ENCODE assay signal across 9 cellular contexts in genomic region chr6:3194535-3195376, GRCh38. TPM values are rescaled to one million over a fixed set of nuclear protein-coding genes. Genes with fewer than 3 reads are reported as not detected.
DNase-seq lines count a peak whose midpoint lies in the region; ATAC-seq, FAIRE-seq and TF ChIP-seq lines count a peak whose summit lies in the region.
"Had no signal": no experiment of that assay in that cellular context is flagged by ENCODE, and none has a peak within 500 bp of the region (broad histone marks: within the 10 kb centered on the region; RNA-seq: fewer than 3 reads in every experiment).

No MANE protein-coding gene starts in this region.

- peaks cover 8% of the 10 kb centered on the region for H3K36me3 ChIP-seq in neuron (ENCODE audit: insufficient read depth, low read length)

- H2AFZ ChIP-seq in neuron (ENCODE audit: low read depth, low read length) = no peak overlapping the region

- ATAC-seq in HG02759 (IDR thresholded peaks at IDR 0.05; ENCODE audit: unreplicated experiment) (no peak), HG03097 (IDR thresholded peaks at IDR 0.05; ENCODE audit: low FRiP score, unreplicated experiment) (no peak)

- FAIRE-seq in GM12891 (lab: Jason Lieb, UNC) = no peak

- TF ChIP-seq POLR2A in GM12891 (IDR thresholded peaks at IDR 0.05; ENCODE audit: low read depth, low read length) = no peak

- H3K9me3 ChIP-seq in neuron (ENCODE audit: low read length) = peaks cover 3% of the 10 kb centered on the region

- H3K27me3 ChIP-seq in neuron (ENCODE audit: insufficient read depth, low read length) = no peaks in the 10 kb centered on the region

- H3K4me3 ChIP-seq in neuron (ENCODE audit: low read length) = peak overlapping the region; percentile 65
- H3K4me3 ChIP-seq: lung had no signal

- peaks cover 36% of the 10 kb centered on the region for H3K4me1 ChIP-seq in neuron (ENCODE audit: insufficient read depth, low read length)

- DNase-seq in GM12891 (ENCODE audit: insufficient read length, low spot score) (no peak), NCI-H446 treated with DMSO at 0.1 percent for 48 hours (lab: John Stamatoyannopoulos, UW) (peak; percentile 5), ecto neural progenitor cell (ENCODE audit: low spot score) (peak; percentile 74), NOMO-1 treated with DMSO at 0.1 percent for 48 hours (lab: John Stamatoyannopoulos, UW; ENCODE audit: unreplicated experiment) (no peak), NCI-H345 (lab: John Stamatoyannopoulos, UW) (no peak)

TF ChIP-seq in GM12891, 5 proteins besides CTCF, POLR2A, EP300 and RAD21:
- TF ChIP-seq POLR2AphosphoS5 (IDR thresholded peaks at IDR 0.05; ENCODE audit: low read depth, low read length) (no peak), SPI1 (IDR thresholded peaks at IDR 0.05; ENCODE audit: low read depth, low read length) (peak; percentile 21; the same call in 1 of the 2 replicates)

RNA-seq across cellular contexts. Expression of gene TUBB2B, which starts 32.7 kb away (rescaled TPM):
- polyA plus RNA-seq in GM12891 (2012; ENCODE audit: low read depth, missing spikeins) = 33.4 TPM

RNA-seq across cellular contexts. Expression of gene TUBB2A, which starts 37.4 kb away (rescaled TPM):
- polyA plus RNA-seq in GM12891 (2012; ENCODE audit: low read depth, missing spikeins) = 28.2 TPM

Comparison
In these comparisons a context has a peak if more than half of its experiments do, and no peak if none do; other contexts are left out.
1. DNase-seq: peak in NCI-H446 treated with DMSO at 0.1 percent for 48 hours (single experiment) and ecto neural progenitor cell (single experiment); none in GM12891 (single experiment), NOMO-1 treated with DMSO at 0.1 percent for 48 hours (single experiment) and NCI-H345 (single experiment).